22 cellular contexts compared by ENCODE assay signal in genomic region chr4:16757080-16757521, GRCh38.
DNase-seq lines count a peak whose midpoint lies in the region; ATAC-seq, FAIRE-seq and TF ChIP-seq lines count a peak whose summit lies in the region.
"Had no signal": no experiment of that assay in that cellular context is flagged by ENCODE, and none has a peak within 500 bp of the region (broad histone marks: within the 10 kb centered on the region; RNA-seq: fewer than 3 reads in every experiment).

No MANE protein-coding gene starts in this region.

- DNase-seq in HTR-8/SVneo (ENCODE audit: insufficient read length, low spot score) (peak; percentile 9), K562 (ENCODE audit: extremely low read depth in 1 of 4, low spot score in 3 of 4) (no peak), iris pigment epithelial cell (ENCODE audit: low read depth) (peak; percentile 46), thoracic aorta (ENCODE audit: low spot score) (no peak), H54 (ENCODE audit: insufficient read length, low spot score) (no peak), DMS153 (lab: John Stamatoyannopoulos, UW) (no peak), PC-9 (no peak)
- DNase-seq: activated CD4-positive, alpha-beta T cell treated with anti-CD3 and anti-CD28 coated beads for 48 hours; activated naive CD4-positive, alpha-beta T cell treated with anti-CD3 and anti-CD28 coated beads, Interleukin-2, amount 10 ng/mL, durations not matched to agents 7 days and 5 days; effector CD8-positive, alpha-beta T cell; Kasumi-1; left lung; NCI-H1105 treated with DMSO at 0.1 percent for 48 hours; NCI-H2171 treated with DMSO at 0.1 percent for 48 hours; pancreas; SJCRH30; small intestine; T1000; transverse colon had no signal

- intact Hi-C loops in K562 (cut with micrococcal nuclease) (no loop called here), PC-9 (cut with micrococcal nuclease; ENCODE audit: unreplicated experiment) (no loop called here)

- H3K79me2 ChIP-seq in K562 (ENCODE audit: control insufficient read depth, insufficient read depth, low read length) (no peaks in the 10 kb centered on the region), PC-9 (ENCODE audit: low read depth) (no peaks in the 10 kb centered on the region)

- TF ChIP-seq POLR2A in K562 (conservative IDR thresholded peaks at IDR 0.05) = no peak
- TF ChIP-seq POLR2A in H54 (IDR thresholded peaks at IDR 0.05; ENCODE audit: low read depth, low read length) = no peak

- in situ Hi-C loops in K562 (cut with MboI) = no loop called here

- no peaks in the 10 kb centered on the region for H3K27me3 ChIP-seq in K562 (ENCODE audit: control insufficient read depth in 2 of 2, insufficient read depth in 2 of 2, low read length in 2 of 2)
- H3K27me3 ChIP-seq in thoracic aorta (replicated peaks; ENCODE audit: insufficient read depth) = no peaks in the 10 kb centered on the region
- peaks cover 6% of the 10 kb centered on the region; the same call in 1 of the 2 replicates for H3K27me3 ChIP-seq in PC-9 (ENCODE audit: insufficient read depth, low read depth)
- H3K27me3 ChIP-seq: breast epithelium, left lung, pancreas, transverse colon had no signal

- CTCF ChIA-PET in K562 (lab: Yijun Ruan, JAX; ENCODE audit: low intra/inter-chr PET ratio) = no interaction called here
- CTCF ChIA-PET in PC-9 (lab: Charles Lee) = no interaction called here

- WGBS in K562 (ENCODE audit: insufficient coverage, low coverage, missing lambda C conversion rate) = 1% methylated on average over 14 of the region's 14 CpGs

- no peak for TF ChIP-seq EP300 in K562 (IDR thresholded peaks at IDR 0.05; ENCODE audit: low read length)

- H2AFZ ChIP-seq in K562 (ENCODE audit: low read depth, low read length) (no peak overlapping the region), PC-9 (no peak overlapping the region)

- no peak overlapping the region for H3K9ac ChIP-seq in K562 (ENCODE audit: insufficient read depth in 1 of 2, low read depth in 2 of 2, low read length in 2 of 2)

- BruUV-seq in K562 (replicated peaks; lab: Mats Ljungman, UMichigan) (no TSS peak), PC-9 (replicated peaks; lab: Mats Ljungman, UMichigan) (no TSS peak)

- ATAC-seq in K562 (no peak), thoracic aorta (ENCODE audit: insufficient number of reproducible peaks, low FRiP score, low read depth) (no peak)
- ATAC-seq: foreskin keratinocyte, left lung, pancreas had no signal

- H3K36me3 ChIP-seq in K562 (ENCODE audit: control insufficient read depth, insufficient read depth, low read length) (no peaks in the 10 kb centered on the region), thoracic aorta (no peaks in the 10 kb centered on the region), PC-9 (ENCODE audit: low read depth) (no peaks in the 10 kb centered on the region)
- H3K36me3 ChIP-seq: breast epithelium, left lung, pancreas, SJCRH30, transverse colon had no signal

- no peak overlapping the region for H3K4me3 ChIP-seq in K562
- peak overlapping the region; percentile 55 for H3K4me3 ChIP-seq in thoracic aorta
- H3K4me3 ChIP-seq in PC-9 = no peak overlapping the region
- H3K4me3 ChIP-seq: left lung, pancreas, SJCRH30, transverse colon had no signal

- H3K9me3 ChIP-seq in K562 (replicated peaks; ENCODE audit: control insufficient read depth, insufficient read depth, low read depth, low read length) (no peaks in the 10 kb centered on the region), thoracic aorta (no peaks in the 10 kb centered on the region), PC-9 (ENCODE audit: insufficient read depth, low read depth) (no peaks in the 10 kb centered on the region)
- H3K9me3 ChIP-seq: breast epithelium, left lung, pancreas, SJCRH30, transverse colon had no signal

- no peaks in the 10 kb centered on the region for H3K9me1 ChIP-seq in K562 (ENCODE audit: control insufficient read depth, insufficient read depth, low read length)

- no peaks in the 10 kb centered on the region for H3F3A ChIP-seq in PC-9 (ENCODE audit: insufficient read depth, low read depth)

- H3K27ac ChIP-seq in K562 (ENCODE audit: extremely low read depth, low read depth, low read length) (no peak overlapping the region), thoracic aorta (no peak overlapping the region), PC-9 (no peak overlapping the region)
- H3K27ac ChIP-seq: C4-2B, foreskin keratinocyte, pancreas, SJCRH30, transverse colon had no signal

- no peaks in the 10 kb centered on the region for H3K9me2 ChIP-seq in PC-9 (ENCODE audit: insufficient read depth)

- no peak for TF ChIP-seq RAD21 in K562 (CRISPR knock-in tag; conservative IDR thresholded peaks at IDR 0.05 in 1 of 2, IDR thresholded peaks at IDR 0.05 in 1 of 2)

- FAIRE-seq in HTR-8/SVneo (lab: Jason Lieb, UNC) = no peak
- no peak for FAIRE-seq in K562 (lab: Jason Lieb, UNC)
- no peak for FAIRE-seq in H54 (lab: Jason Lieb, UNC)
- FAIRE-seq: pancreas, small intestine had no signal

- no peaks in the 10 kb centered on the region for H3K4me1 ChIP-seq in K562 (replicated peaks in 1 of 2; ENCODE audit: control insufficient read depth in 2 of 2, insufficient read depth in 2 of 2, low read length in 2 of 2)
- H3K4me1 ChIP-seq in thoracic aorta (ENCODE audit: control insufficient read depth in 1 of 2, low read depth in 2 of 2) = peaks cover 0 to 6% of the 10 kb centered on the region in 2 donors
- no peaks in the 10 kb centered on the region for H3K4me1 ChIP-seq in PC-9 (replicated peaks; ENCODE audit: insufficient read depth)
- H3K4me1 ChIP-seq: breast epithelium, foreskin keratinocyte, pancreas, SJCRH30, transverse colon had no signal

- H3K4me2 ChIP-seq in K562 (ENCODE audit: insufficient read depth, low read length) = no peak overlapping the region
- no peak overlapping the region for H3K4me2 ChIP-seq in PC-9

- POLR2A ChIA-PET in K562 (lab: Yijun Ruan, JAX) (no interaction called here), PC-9 (lab: Charles Lee; ENCODE audit: unreplicated experiment) (no interaction called here)

- TF ChIP-seq CTCF in K562 (IDR thresholded peaks at IDR 0.05 in 2 of 3, conservative IDR thresholded peaks at IDR 0.05 in 1 of 3; ENCODE audit: insufficient read depth in 2 of 3, low read depth in 1 of 3, low read length in 3 of 3) = no peak
- TF ChIP-seq CTCF in thoracic aorta (IDR thresholded peaks at IDR 0.05) = no peak
- no peak for TF ChIP-seq CTCF in PC-9 (conservative IDR thresholded peaks at IDR 0.05)

- no peaks in the 10 kb centered on the region; the same call in 1 of the 2 replicates for H4K20me1 ChIP-seq in K562 (replicated peaks; ENCODE audit: control insufficient read depth, insufficient read depth, low read length)
- no peaks in the 10 kb centered on the region for H4K20me1 ChIP-seq in PC-9 (ENCODE audit: insufficient read depth)

TF ChIP-seq in K562, 482 proteins besides CTCF, POLR2A, EP300 and RAD21:
- TF ChIP-seq MEIS2 (IDR thresholded peaks at IDR 0.05; ENCODE audit: partially characterized antibody) (peak; percentile 47), PKNOX1 (IDR thresholded peaks at IDR 0.05) (peak; percentile 78), XRCC4 (IDR thresholded peaks at IDR 0.05; ENCODE audit: extremely low read depth, insufficient read depth, insufficient read length) (no peak)
- TF ChIP-seq, protein P1, sequence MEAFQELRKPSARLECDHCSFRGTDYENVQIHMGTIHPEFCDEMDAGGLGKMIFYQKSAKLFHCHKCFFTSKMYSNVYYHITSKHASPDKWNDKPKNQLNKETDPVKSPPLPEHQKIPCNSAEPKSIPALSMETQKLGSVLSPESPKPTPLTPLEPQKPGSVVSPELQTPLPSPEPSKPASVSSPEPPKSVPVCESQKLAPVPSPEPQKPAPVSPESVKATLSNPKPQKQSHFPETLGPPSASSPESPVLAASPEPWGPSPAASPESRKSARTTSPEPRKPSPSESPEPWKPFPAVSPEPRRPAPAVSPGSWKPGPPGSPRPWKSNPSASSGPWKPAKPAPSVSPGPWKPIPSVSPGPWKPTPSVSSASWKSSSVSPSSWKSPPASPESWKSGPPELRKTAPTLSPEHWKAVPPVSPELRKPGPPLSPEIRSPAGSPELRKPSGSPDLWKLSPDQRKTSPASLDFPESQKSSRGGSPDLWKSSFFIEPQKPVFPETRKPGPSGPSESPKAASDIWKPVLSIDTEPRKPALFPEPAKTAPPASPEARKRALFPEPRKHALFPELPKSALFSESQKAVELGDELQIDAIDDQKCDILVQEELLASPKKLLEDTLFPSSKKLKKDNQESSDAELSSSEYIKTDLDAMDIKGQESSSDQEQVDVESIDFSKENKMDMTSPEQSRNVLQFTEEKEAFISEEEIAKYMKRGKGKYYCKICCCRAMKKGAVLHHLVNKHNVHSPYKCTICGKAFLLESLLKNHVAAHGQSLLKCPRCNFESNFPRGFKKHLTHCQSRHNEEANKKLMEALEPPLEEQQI (IDR thresholded peaks at IDR 0.05) = no peak
TF ChIP-seq in K562: peak in this region for 2.

Comparison
In these comparisons a context has a peak if more than half of its experiments do, and no peak if none do; other contexts are left out.
1. DNase-seq: peak in HTR-8/SVneo (single experiment) and iris pigment epithelial cell (single experiment); none in K562 (0 of 4), thoracic aorta (single experiment), H54 (single experiment), DMS153 (single experiment) and PC-9 (0 of 2).